ENCODE assay signal across 10 cellular contexts in genomic region chr10:5546891-5547683, GRCh38. TPM values are rescaled to one million over a fixed set of nuclear protein-coding genes. Genes with fewer than 3 reads are reported as not detected.
DNase-seq lines count a peak whose midpoint lies in the region; ATAC-seq, FAIRE-seq and TF ChIP-seq lines count a peak whose summit lies in the region.
"Had no signal": no experiment of that assay in that cellular context is flagged by ENCODE, and none has a peak within 500 bp of the region (broad histone marks: within the 10 kb centered on the region; RNA-seq: fewer than 3 reads in every experiment).

No MANE protein-coding gene starts in this region.

- peaks cover 6% of the 10 kb centered on the region for H3K9me3 Mint-ChIP-seq in activated T-cell treated with anti-CD3 and anti-CD28 coated beads, Interleukin-2, amount 50 U/mL, for 24 hours
- peaks cover 12% of the 10 kb centered on the region for H3K9me3 Mint-ChIP-seq in activated T-cell treated with anti-CD3 and anti-CD28 coated beads, Interleukin-2, amount 50 U/mL, for 4 hours
- H3K9me3 Mint-ChIP-seq in activated T-helper 2 cell treated with anti-CD3 and anti-CD28 coated beads, Interferon-gamma antibody, Interleukin-2, Interleukin-4, amounts not matched to agents 10 μg/mL and 5 μg/mL and 100 μg/mL, durations not matched to agents 14 hours and 24 hours and 36 hours, result peaks cover 9% of the 10 kb centered on the region
- H3K9me3 Mint-ChIP-seq in CD4-positive, alpha-beta memory T cell, result peaks cover 0 to 13% (median 11%) of the 10 kb centered on the region in 8 donors

- peaks cover 20% of the 10 kb centered on the region for H3K4me1 Mint-ChIP-seq in activated T-cell treated with anti-CD3 and anti-CD28 coated beads, Interleukin-2, amount 50 U/mL, for 24 hours (ENCODE audit: low read depth)
- H3K4me1 Mint-ChIP-seq in activated T-cell treated with anti-CD3 and anti-CD28 coated beads, Interleukin-2, amount 50 U/mL, for 4 hours (ENCODE audit: low read depth), result peaks cover 8% of the 10 kb centered on the region
- peaks cover 17% of the 10 kb centered on the region for H3K4me1 Mint-ChIP-seq in activated T-helper 2 cell treated with anti-CD3 and anti-CD28 coated beads, Interferon-gamma antibody, Interleukin-2, Interleukin-4, amounts not matched to agents 10 μg/mL and 5 μg/mL and 100 μg/mL, durations not matched to agents 14 hours and 24 hours and 36 hours (ENCODE audit: low read depth)
- H3K4me1 Mint-ChIP-seq in CD4-positive, alpha-beta memory T cell, result peaks cover 4 to 19% (median 13%) of the 10 kb centered on the region in 4 donors

- H3K27ac Mint-ChIP-seq in activated T-cell treated with anti-CD3 and anti-CD28 coated beads, Interleukin-2, amount 50 U/mL, for 24 hours, result no peak overlapping the region
- no peak overlapping the region for H3K27ac Mint-ChIP-seq in activated T-helper 2 cell treated with anti-CD3 and anti-CD28 coated beads, Interferon-gamma antibody, Interleukin-2, Interleukin-4, amounts not matched to agents 10 μg/mL and 5 μg/mL and 100 μg/mL, durations not matched to agents 14 hours and 24 hours and 36 hours
- H3K27ac Mint-ChIP-seq in CD4-positive, alpha-beta memory T cell, result peak overlapping the region in 2 of 7 donors; percentile 30 to 48

- DNase-seq in activated T-cell treated with anti-CD3 and anti-CD28 coated beads, Interleukin-2, amount 50 U/mL, for 24 hours, result peak; percentile 22
- no peak for DNase-seq in activated T-cell treated with anti-CD3 and anti-CD28 coated beads, Interleukin-2, amount 50 U/mL, for 4 hours
- DNase-seq in body of pancreas, result peak; percentile 59 to 80 (median 77)
- peak; percentile 71 for DNase-seq in left lobe of liver (ENCODE audit: low spot score)
- peak; percentile 73 for DNase-seq in upper lobe of right lung
- DNase-seq in activated T-helper 2 cell treated with anti-CD3 and anti-CD28 coated beads, Interferon-gamma antibody, Interleukin-2, Interleukin-4, amounts not matched to agents 10 μg/mL and 5 μg/mL and 100 μg/mL, durations not matched to agents 14 hours and 24 hours and 36 hours (ENCODE audit: low spot score), result no peak
- DNase-seq in GM19239 (ENCODE audit: insufficient read length, low spot score), result no peak
- DNase-seq in CD4-positive, alpha-beta memory T cell, result no peak
- DNase-seq: activated CD4-positive, alpha-beta T cell treated with anti-CD3 and anti-CD28 coated beads for 48 hours had no signal

- H3K27me3 ChIP-seq in body of pancreas (no peaks in the 10 kb centered on the region), upper lobe of right lung (no peaks in the 10 kb centered on the region)
- H3K27me3 ChIP-seq in CD4-positive, alpha-beta memory T cell (ENCODE audit: insufficient read depth, low read length), result no peaks in the 10 kb centered on the region

- intact Hi-C loops in body of pancreas (cut with DNase I), result no loop called here
- intact Hi-C loops in upper lobe of right lung (cut with DNase I), result no loop called here
- intact Hi-C loops in activated T-helper 2 cell treated with anti-CD3 and anti-CD28 coated beads, Interferon-gamma antibody, Interleukin-2, Interleukin-4, amounts not matched to agents 10 μg/mL and 5 μg/mL and 100 μg/mL, durations not matched to agents 14 hours and 24 hours and 36 hours (cut with micrococcal nuclease), result no loop called here
- intact Hi-C loops in CD4-positive, alpha-beta memory T cell (cut with micrococcal nuclease), result no loop called here

- no peaks in the 10 kb centered on the region for H3K9me3 ChIP-seq in body of pancreas
- no peaks in the 10 kb centered on the region for H3K9me3 ChIP-seq in upper lobe of right lung
- no peaks in the 10 kb centered on the region for H3K9me3 ChIP-seq in CD4-positive, alpha-beta memory T cell (ENCODE audit: control insufficient read depth in 1 of 2, low read length in 2 of 2)

- 54 to 55% methylated on average over 7 of the region's 7 CpGs for WGBS in body of pancreas, 2 donors

- H3K4me3 Mint-ChIP-seq in activated T-cell treated with anti-CD3 and anti-CD28 coated beads, Interleukin-2, amount 50 U/mL, for 24 hours, result no peak overlapping the region
- H3K4me3 Mint-ChIP-seq in activated T-cell treated with anti-CD3 and anti-CD28 coated beads, Interleukin-2, amount 50 U/mL, for 4 hours, result no peak overlapping the region
- H3K4me3 Mint-ChIP-seq in activated T-helper 2 cell treated with anti-CD3 and anti-CD28 coated beads, Interferon-gamma antibody, Interleukin-2, Interleukin-4, amounts not matched to agents 10 μg/mL and 5 μg/mL and 100 μg/mL, durations not matched to agents 14 hours and 24 hours and 36 hours (ENCODE audit: low read depth), result no peak overlapping the region
- H3K4me3 Mint-ChIP-seq in CD4-positive, alpha-beta memory T cell, result no peak overlapping the region

- peaks cover 56% of the 10 kb centered on the region for H3K4me1 ChIP-seq in body of pancreas
- H3K4me1 ChIP-seq in upper lobe of right lung, result peaks cover 39% of the 10 kb centered on the region
- peaks cover 29% of the 10 kb centered on the region for H3K4me1 ChIP-seq in CD4-positive, alpha-beta memory T cell (ENCODE audit: insufficient read depth, low read length)

- no peak for FAIRE-seq in GM19239 (lab: Jason Lieb, UNC)

- no peaks in the 10 kb centered on the region for H3K36me3 Mint-ChIP-seq in activated T-cell treated with anti-CD3 and anti-CD28 coated beads, Interleukin-2, amount 50 U/mL, for 24 hours (ENCODE audit: low read depth)
- H3K36me3 Mint-ChIP-seq in activated T-cell treated with anti-CD3 and anti-CD28 coated beads, Interleukin-2, amount 50 U/mL, for 4 hours (ENCODE audit: insufficient read depth), result no peaks in the 10 kb centered on the region
- no peaks in the 10 kb centered on the region for H3K36me3 Mint-ChIP-seq in activated T-helper 2 cell treated with anti-CD3 and anti-CD28 coated beads, Interferon-gamma antibody, Interleukin-2, Interleukin-4, amounts not matched to agents 10 μg/mL and 5 μg/mL and 100 μg/mL, durations not matched to agents 14 hours and 24 hours and 36 hours (ENCODE audit: low read depth)
- H3K36me3 Mint-ChIP-seq in CD4-positive, alpha-beta memory T cell, result peaks cover under 1 to 2% of the 10 kb centered on the region in 2 donors

- H3K4me3 ChIP-seq in body of pancreas (no peak overlapping the region), upper lobe of right lung (peak overlapping the region; percentile 34)
- H3K4me3 ChIP-seq in CD4-positive, alpha-beta memory T cell (ENCODE audit: low read length in 2 of 2), result no peak overlapping the region

- TF ChIP-seq CTCF in body of pancreas (IDR thresholded peaks at IDR 0.05) (no peak), upper lobe of right lung (IDR thresholded peaks at IDR 0.05) (no peak)

- H3K27ac ChIP-seq in body of pancreas (peak overlapping the region; percentile 79 to 91 (median 86)), upper lobe of right lung (peak overlapping the region; percentile 83)
- no peak overlapping the region for H3K27ac ChIP-seq in CD4-positive, alpha-beta memory T cell (ENCODE audit: low read depth, low read length)
- H3K27ac ChIP-seq: KMS-11 had no signal

- POLR2A ChIA-PET in CD4-positive, alpha-beta memory T cell (lab: Charles Lee; ENCODE audit: partially characterized antibody), result interaction anchor here (2.2 to 3.4 kb wide), 2 partner anchors 16 to 20 kb away, joined by 11 to 17 read pairs; no protein-coding TSS in a partner anchor

- TF ChIP-seq POLR2A in body of pancreas (IDR thresholded peaks at IDR 0.05), result peak in 1 of 3 donors; percentile 25

- peaks cover 4% of the 10 kb centered on the region for H3K27me3 Mint-ChIP-seq in activated T-cell treated with anti-CD3 and anti-CD28 coated beads, Interleukin-2, amount 50 U/mL, for 24 hours
- no peaks in the 10 kb centered on the region for H3K27me3 Mint-ChIP-seq in activated T-cell treated with anti-CD3 and anti-CD28 coated beads, Interleukin-2, amount 50 U/mL, for 4 hours (ENCODE audit: low read depth)
- H3K27me3 Mint-ChIP-seq in activated T-helper 2 cell treated with anti-CD3 and anti-CD28 coated beads, Interferon-gamma antibody, Interleukin-2, Interleukin-4, amounts not matched to agents 10 μg/mL and 5 μg/mL and 100 μg/mL, durations not matched to agents 14 hours and 24 hours and 36 hours (ENCODE audit: low read depth), result peaks cover 6% of the 10 kb centered on the region
- peaks cover 0 to 1% of the 10 kb centered on the region in 2 donors for H3K27me3 Mint-ChIP-seq in CD4-positive, alpha-beta memory T cell

- H3K36me3 ChIP-seq in body of pancreas (replicated peaks in 1 of 2; ENCODE audit: insufficient read depth in 1 of 2, low read depth in 2 of 2) (no peaks in the 10 kb centered on the region), upper lobe of right lung (no peaks in the 10 kb centered on the region)
- H3K36me3 ChIP-seq in CD4-positive, alpha-beta memory T cell (ENCODE audit: insufficient read depth, low read length), result no peaks in the 10 kb centered on the region

- no peak for ATAC-seq in activated T-cell treated with anti-CD3 and anti-CD28 coated beads, Interleukin-2, amount 50 U/mL, for 4 hours
- ATAC-seq in body of pancreas, result peak; percentile 69
- ATAC-seq in left lobe of liver, result peak; percentile 82
- peak; percentile 47 for ATAC-seq in upper lobe of right lung

- CTCF ChIA-PET in CD4-positive, alpha-beta memory T cell (lab: Charles Lee; ENCODE audit: partially characterized antibody), result no interaction called here

RNA-seq across cellular contexts. Expression of gene CALML3, which starts 22.3 kb away (rescaled TPM):
- not detected for total RNA-seq in activated T-cell treated with anti-CD3 and anti-CD28 coated beads, Interleukin-2, amount 50 U/mL, for 4 hours
- total RNA-seq in body of pancreas (not detected), left lobe of liver (not detected), upper lobe of right lung (not detected)
- total RNA-seq in activated T-helper 2 cell treated with anti-CD3 and anti-CD28 coated beads, Interferon-gamma antibody, Interleukin-2, Interleukin-4, amounts not matched to agents 10 μg/mL and 5 μg/mL and 100 μg/mL, durations not matched to agents 14 hours and 24 hours and 36 hours, result not detected in 2 replicates
- total RNA-seq in CD4-positive, alpha-beta memory T cell, result not detected
- not detected for polyA plus RNA-seq in CD4-positive, alpha-beta memory T cell

RNA-seq across cellular contexts. Expression of gene CALML5, which starts 47.7 kb away (rescaled TPM):
- not detected for total RNA-seq in activated T-cell treated with anti-CD3 and anti-CD28 coated beads, Interleukin-2, amount 50 U/mL, for 4 hours
- not detected for total RNA-seq in body of pancreas
- not detected for total RNA-seq in left lobe of liver
- total RNA-seq in upper lobe of right lung, result not detected
- total RNA-seq in activated T-helper 2 cell treated with anti-CD3 and anti-CD28 coated beads, Interferon-gamma antibody, Interleukin-2, Interleukin-4, amounts not matched to agents 10 μg/mL and 5 μg/mL and 100 μg/mL, durations not matched to agents 14 hours and 24 hours and 36 hours, result not detected in 2 replicates
- total RNA-seq in CD4-positive, alpha-beta memory T cell, result not detected
- polyA plus RNA-seq in CD4-positive, alpha-beta memory T cell, result not detected

Comparison
In these comparisons a context has a peak if more than half of its experiments do, and no peak if none do; other contexts are left out.
1. DNase-seq: peak in activated T-cell treated with anti-CD3 and anti-CD28 coated beads, Interleukin-2, amount 50 U/mL, for 24 hours (single experiment), body of pancreas (4 of 4), left lobe of liver (single experiment) and upper lobe of right lung (single experiment); none in activated T-cell treated with anti-CD3 and anti-CD28 coated beads, Interleukin-2, amount 50 U/mL, for 4 hours (single experiment), activated T-helper 2 cell treated with anti-CD3 and anti-CD28 coated beads, Interferon-gamma antibody, Interleukin-2, Interleukin-4, amounts not matched to agents 10 μg/mL and 5 μg/mL and 100 μg/mL, durations not matched to agents 14 hours and 24 hours and 36 hours (single experiment), GM19239 (single experiment) and CD4-positive, alpha-beta memory T cell (0 of 5).
2. ATAC-seq: peak in body of pancreas (single experiment), left lobe of liver (single experiment) and upper lobe of right lung (single experiment); none in activated T-cell treated with anti-CD3 and anti-CD28 coated beads, Interleukin-2, amount 50 U/mL, for 4 hours (0 of 2).